In the genomic region with DNA sequence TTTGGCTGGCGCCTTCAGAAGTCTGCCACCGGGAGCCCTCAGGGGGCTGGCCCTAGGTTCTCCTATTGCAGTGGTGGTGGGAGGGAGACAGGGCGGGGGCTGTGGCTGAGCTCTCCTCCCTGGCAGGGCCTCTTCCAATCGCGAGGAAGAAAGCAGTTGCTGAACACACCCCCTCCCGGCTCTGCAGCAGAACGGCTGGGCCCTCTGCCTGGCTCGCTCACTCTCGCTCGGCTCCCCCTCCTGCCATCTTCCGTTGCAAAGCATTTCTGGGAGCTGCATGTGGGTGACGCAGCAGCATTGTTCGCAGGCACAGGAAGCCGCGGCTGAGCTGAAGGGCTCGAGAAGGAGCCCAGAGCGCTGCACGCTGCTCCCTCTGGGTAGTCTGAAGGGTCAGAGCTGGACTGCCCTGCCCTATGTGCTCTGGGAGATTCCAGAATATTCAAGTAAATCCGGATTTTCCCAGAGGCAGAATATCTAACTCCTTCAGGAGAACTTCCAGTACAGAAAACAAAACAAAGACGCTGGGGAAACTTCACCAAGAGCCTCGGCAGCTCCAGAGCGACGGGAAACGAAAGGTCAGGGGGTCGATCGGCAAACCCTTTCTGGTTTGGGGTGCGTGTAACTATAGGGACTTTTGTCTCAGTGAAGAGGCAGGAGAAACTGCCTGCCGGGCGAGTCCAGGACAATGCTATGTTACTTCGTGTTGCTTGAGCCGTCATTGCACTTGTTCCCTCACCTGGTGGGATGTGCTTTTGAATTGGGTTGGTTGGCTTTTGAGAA, we compare ENCODE assay signal across 8 cellular contexts. TPM values are rescaled to one million over a fixed set of nuclear protein-coding genes. Genes with fewer than 3 reads are reported as not detected.
DNase-seq lines count a peak whose midpoint lies in the region; ATAC-seq and TF ChIP-seq lines count a peak whose summit lies in the region.

No MANE protein-coding gene starts in this region.

- H3K36me3 ChIP-seq in CD4-positive, CD25-positive, alpha-beta regulatory T cell (ENCODE audit: control insufficient read depth, insufficient read depth, low read length) = peaks cover 23% of the 10 kb centered on the region
- peaks cover 0 to 24% (median 14%) of the 10 kb centered on the region in 4 donors for H3K36me3 ChIP-seq in right lobe of liver

- H3K4me3 ChIP-seq in CD4-positive, CD25-positive, alpha-beta regulatory T cell (ENCODE audit: low read depth, low read length) = peak overlapping the region; percentile 94
- H3K4me3 ChIP-seq in dorsolateral prefrontal cortex (peak overlapping the region; percentile 53 to 99 (median 75)), right lobe of liver (peak overlapping the region; percentile 61 to 84 (median 77))

- intact Hi-C loops in activated CD4-positive, alpha-beta memory T cell treated with anti-CD3 and anti-CD28 coated beads for 36 hours (cut with micrococcal nuclease) = loop anchor here (1.0 to 2.0 kb wide), 4 partner anchors 28 to 121 kb away; partner anchors contain the start of genes ANKRD13D and KDM2A
- intact Hi-C loops in dorsolateral prefrontal cortex (cut with DNase I) = loop anchor here (1.0 to 10.0 kb wide), 5 partner anchors 25 to 155 kb away; partner anchors contain the start of gene KDM2A (in 2 of the 2)
- intact Hi-C loops in right lobe of liver (cut with DNase I) = no loop called here

- ATAC-seq in CD4-positive, CD25-positive, alpha-beta regulatory T cell (ENCODE audit: low read depth in 2 of 2) = peak; percentile 92 to 94
- peak; percentile 79 for ATAC-seq in GM19438 (IDR thresholded peaks at IDR 0.05; ENCODE audit: low read depth, unreplicated experiment)
- ATAC-seq in HG03571 (IDR thresholded peaks at IDR 0.05; ENCODE audit: unreplicated experiment) = peak; percentile 79
- peak; percentile 94 to 99 (median 96) for ATAC-seq in right lobe of liver

- H3K27me3 ChIP-seq in CD4-positive, CD25-positive, alpha-beta regulatory T cell (ENCODE audit: control insufficient read depth, insufficient read depth, low read length) = no peaks in the 10 kb centered on the region
- H3K27me3 ChIP-seq in dorsolateral prefrontal cortex (no peaks in the 10 kb centered on the region), right lobe of liver (no peaks in the 10 kb centered on the region)

- peak; percentile 96 for TF ChIP-seq POLR2A in right lobe of liver (IDR thresholded peaks at IDR 0.05)

- CTCF ChIA-PET in activated CD4-positive, alpha-beta memory T cell treated with anti-CD3 and anti-CD28 coated beads for 36 hours (lab: Charles Lee) = interaction anchor here (0.8 to 2.5 kb wide), 15 partner anchors 8 to 159 kb away, joined by 3 to 24 read pairs (median 5); partner anchors contain the start of genes ANKRD13D and KDM2A

- no peaks in the 10 kb centered on the region for H3K9me3 Mint-ChIP-seq in CD4-positive, CD25-positive, alpha-beta regulatory T cell
- no peaks in the 10 kb centered on the region for H3K9me3 Mint-ChIP-seq in activated CD4-positive, alpha-beta memory T cell treated with anti-CD3 and anti-CD28 coated beads for 36 hours

- H3K27ac Mint-ChIP-seq in CD4-positive, CD25-positive, alpha-beta regulatory T cell = peak overlapping the region; percentile 99 to 100 (median 100)
- H3K27ac Mint-ChIP-seq in activated CD4-positive, alpha-beta memory T cell treated with anti-CD3 and anti-CD28 coated beads for 36 hours = peak overlapping the region; percentile 100

- POLR2A ChIA-PET in activated CD4-positive, alpha-beta memory T cell treated with anti-CD3 and anti-CD28 coated beads for 36 hours (lab: Charles Lee) = interaction anchor here (0.6 to 3.5 kb wide), 29 partner anchors 9 to 1576 kb away, joined by 3 to 46 read pairs (median 4); partner anchors contain the start of genes AIP, ANKRD13D, KDM2A and PITPNM1

- TF ChIP-seq CTCF in dorsolateral prefrontal cortex (IDR thresholded peaks at IDR 0.05 in 54 of 56, conservative IDR thresholded peaks at IDR 0.05 in 2 of 56; ENCODE audit: low read depth in 1 of 56, partially characterized antibody in 56 of 56) (peak in 51 of 56 donors; percentile 1 to 64 (median 42)), right lobe of liver (IDR thresholded peaks at IDR 0.05) (peak in 3 of 4 donors; percentile 10 to 31 (median 30))

- H3K27ac ChIP-seq in CD4-positive, CD25-positive, alpha-beta regulatory T cell (ENCODE audit: insufficient read depth, low read length, poor library complexity, severe bottlenecking) = peak overlapping the region; percentile 96
- H3K27ac ChIP-seq in dorsolateral prefrontal cortex = peak overlapping the region; percentile 29 to 99 (median 91)
- H3K27ac ChIP-seq in right lobe of liver = peak overlapping the region; percentile 77 to 88 (median 88)

- H3K4me3 Mint-ChIP-seq in CD4-positive, CD25-positive, alpha-beta regulatory T cell = peak overlapping the region; percentile 97 to 99 (median 98)
- peak overlapping the region; percentile 97 for H3K4me3 Mint-ChIP-seq in activated CD4-positive, alpha-beta memory T cell treated with anti-CD3 and anti-CD28 coated beads for 36 hours

- H3K4me1 Mint-ChIP-seq in CD4-positive, CD25-positive, alpha-beta regulatory T cell = peaks cover 35 to 63% (median 49%) of the 10 kb centered on the region in 4 donors
- H3K4me1 Mint-ChIP-seq in activated CD4-positive, alpha-beta memory T cell treated with anti-CD3 and anti-CD28 coated beads for 36 hours (ENCODE audit: low read depth) = peaks cover 43% of the 10 kb centered on the region

- DNase-seq in CD4-positive, CD25-positive, alpha-beta regulatory T cell = peak; percentile 95 to 99 (median 96)
- DNase-seq in NCI-H82 (lab: John Stamatoyannopoulos, UW) (peak; percentile 98), dorsolateral prefrontal cortex (peak; percentile 82 to 99 (median 97)), right lobe of liver (peak; percentile 96 to 98 (median 98))
- peak; percentile 99 for DNase-seq in activated CD4-positive, alpha-beta memory T cell treated with anti-CD3 and anti-CD28 coated beads for 36 hours
- peak; percentile 97 for DNase-seq in stimulated activated CD4-positive, alpha-beta T cell treated with anti-CD3 and anti-CD28 coated beads, Interleukin-4, amount 100 ng/mL, for 24 hours

- peaks cover 44% of the 10 kb centered on the region for H3K4me1 ChIP-seq in CD4-positive, CD25-positive, alpha-beta regulatory T cell (ENCODE audit: control insufficient read depth, insufficient read depth, low read length, poor library complexity, severe bottlenecking)
- peaks cover 0 to 34% (median 15%) of the 10 kb centered on the region in 4 donors for H3K4me1 ChIP-seq in right lobe of liver

- peaks cover 22% of the 10 kb centered on the region for H3K36me3 Mint-ChIP-seq in CD4-positive, CD25-positive, alpha-beta regulatory T cell
- H3K36me3 Mint-ChIP-seq in activated CD4-positive, alpha-beta memory T cell treated with anti-CD3 and anti-CD28 coated beads for 36 hours = peaks cover 45% of the 10 kb centered on the region

- no peaks in the 10 kb centered on the region for H3K27me3 Mint-ChIP-seq in CD4-positive, CD25-positive, alpha-beta regulatory T cell
- no peaks in the 10 kb centered on the region for H3K27me3 Mint-ChIP-seq in activated CD4-positive, alpha-beta memory T cell treated with anti-CD3 and anti-CD28 coated beads for 36 hours

- H3K9me3 ChIP-seq in CD4-positive, CD25-positive, alpha-beta regulatory T cell (ENCODE audit: control insufficient read depth in 2 of 2, low read length in 2 of 2) = no peaks in the 10 kb centered on the region
- no peaks in the 10 kb centered on the region for H3K9me3 ChIP-seq in right lobe of liver

- WGBS in right lobe of liver (ENCODE audit: insufficient coverage, low coverage, low lambda C conversion rate, missing lambda C conversion rate) = 0% methylated on average over 23 of the region's 31 CpGs

RNA-seq across cellular contexts. Expression of gene GRK2, which starts 26.3 kb away (rescaled TPM):
- total RNA-seq in CD4-positive, CD25-positive, alpha-beta regulatory T cell = 295 TPM
- polyA plus RNA-seq in CD4-positive, CD25-positive, alpha-beta regulatory T cell = 10 to 100 TPM; 13.2 to 27.8 (median 19.3) TPM
- 100 to 1,000 TPM; 273 to 279 TPM for total RNA-seq in activated CD4-positive, alpha-beta memory T cell treated with anti-CD3 and anti-CD28 coated beads for 36 hours
- total RNA-seq in dorsolateral prefrontal cortex (100 to 1,000 TPM in 93 of 120 experiments, 10 to 100 TPM in 27; 63.9 to 144 (median 111) TPM), right lobe of liver (10 to 100 TPM; 24.5 to 43.9 (median 28.5) TPM)

RNA-seq across cellular contexts. Expression of gene ANKRD13D, which starts 49.1 kb away (rescaled TPM):
- total RNA-seq in CD4-positive, CD25-positive, alpha-beta regulatory T cell = 158 TPM
- 10 to 100 TPM in 3 of 4 donors, 1 to 10 TPM in 1; 9.5 to 18.9 (median 12.6) TPM for polyA plus RNA-seq in CD4-positive, CD25-positive, alpha-beta regulatory T cell
- 10 to 100 TPM; 85.9 to 89.4 TPM for total RNA-seq in activated CD4-positive, alpha-beta memory T cell treated with anti-CD3 and anti-CD28 coated beads for 36 hours
- total RNA-seq in dorsolateral prefrontal cortex (100 to 1,000 TPM in 5 of 120 experiments, 10 to 100 TPM in 115; 54.5 to 110 (median 77.3) TPM), right lobe of liver (10 to 100 TPM in 4 of 6 experiments, 1 to 10 TPM in 2; 7.7 to 14.1 (median 10.4) TPM)

Comparison
In these comparisons a context has a peak if more than half of its experiments do, and no peak if none do; other contexts are left out.
1. Peak in every context shown above with its lines: DNase-seq, ATAC-seq, H3K4me3 ChIP-seq and H3K27ac ChIP-seq.
2. intact Hi-C loops: an anchor here in activated CD4-positive, alpha-beta memory T cell treated with anti-CD3 and anti-CD28 coated beads for 36 hours (1.0 to 2.0 kb wide) and dorsolateral prefrontal cortex (1.0 to 10.0 kb wide); none called in right lobe of liver.